In the genomic region with DNA sequence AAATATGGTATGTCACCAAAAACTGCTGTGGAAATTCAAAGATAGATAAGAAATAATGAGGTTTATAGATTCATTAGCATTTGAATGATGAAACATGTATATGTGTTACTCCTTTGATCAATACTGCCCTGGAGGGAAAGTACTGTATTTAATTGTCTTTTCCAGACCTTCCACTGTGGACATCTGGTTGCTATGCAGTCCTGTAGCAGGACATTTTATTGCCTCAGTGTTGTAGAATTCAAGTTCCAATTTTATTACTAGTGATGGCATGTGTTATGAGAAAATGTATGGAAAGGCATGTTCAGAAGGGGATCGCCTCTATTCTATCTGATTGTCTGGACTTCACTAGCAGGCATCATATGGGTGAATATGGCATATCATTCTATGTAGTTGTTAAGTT, we compare ENCODE assay signal across 34 cellular contexts.
"Had no signal": no experiment of that assay in that cellular context is flagged by ENCODE, and none has a peak within 500 bp of the region (broad histone marks: within the 10 kb centered on the region; RNA-seq: fewer than 3 reads in every experiment).

No MANE protein-coding gene starts in this region.

- H3K4me3 ChIP-seq: MG63 had no signal

- H3K9me3 ChIP-seq: MG63 had no signal

- DNase-seq: Karpas-422, Kasumi-1, KG1, MG63, MM.1S, MV-4-11, NCI-H1048, NCI-H1092, NCI-H1092 treated with DMSO at 0.1 percent for 48 hours, NCI-H1105, NCI-H1105 treated with DMSO at 0.1 percent for 48 hours, NCI-H1417, NCI-H1417 treated with DMSO at 0.1 percent for 48 hours, NCI-H1436, NCI-H1436 treated with DMSO at 0.1 percent for 48 hours, NCI-H146, NCI-H1694, NCI-H1694 treated with DMSO at 0.1 percent for 48 hours, NCI-H187, NCI-H187 treated with DMSO at 0.1 percent for 48 hours, NCI-H1930, NCI-H2029, NCI-H2029 treated with DMSO at 0.1 percent for 48 hours, NCI-H2081, NCI-H2081 treated with DMSO at 0.1 percent for 48 hours, NCI-H2107, NCI-H2171, NCI-H2171 treated with DMSO at 0.1 percent for 48 hours, NCI-H2227 treated with DMSO at 0.1 percent for 48 hours, NCI-H226, NCI-H345, NCI-H446, NCI-H446 treated with DMSO at 0.1 percent for 48 hours had no signal

- H3K36me3 ChIP-seq: MG63 had no signal

- H3K9ac ChIP-seq: KMS-11 had no signal

- H3K27ac ChIP-seq: KMS-11 had no signal

- H3K27me3 ChIP-seq: MG63 had no signal

- H3K4me2 ChIP-seq: KMS-11 had no signal
